ENCODE assay signal across 1 cellular context in genomic region chr20:62302341-62303048, GRCh38.
TF ChIP-seq lines count a peak whose summit lies in the region.

Gene ADRM1, plus strand, starts transcription at chr20:62302997. Its CDS starts 572 bp downstream, at chr20:62303569.

TF ChIP-seq in IMR-90, 13 proteins besides CTCF, POLR2A, EP300 and RAD21 (continued from another document):
- TF ChIP-seq ELK1 (IDR thresholded peaks at IDR 0.05; ENCODE audit: borderline replicate concordance, low read depth, low read length) (no peak), SMC3 (IDR thresholded peaks at IDR 0.05; ENCODE audit: low read depth, low read length) (peak; percentile 51), NFE2L2 (IDR thresholded peaks at IDR 0.05; ENCODE audit: low read depth, low read length) (peak; percentile 92), BHLHE40 (IDR thresholded peaks at IDR 0.05; ENCODE audit: low read depth, low read length) (no peak), MXI1 (IDR thresholded peaks at IDR 0.05; ENCODE audit: borderline replicate concordance, low read depth, low read length) (0 out of 2 replicates have a peak, but pooled peaks have one; percentile 15), FOS (IDR thresholded peaks at IDR 0.05; ENCODE audit: low read depth, low read length) (peak; percentile 40), CHD1 (IDR thresholded peaks at IDR 0.05; ENCODE audit: low read depth, low read length) (no peak; the same call in 1 of the 2 replicates), MAFK (IDR thresholded peaks at IDR 0.05; ENCODE audit: low read depth, low read length) (peak; percentile 82), RFX5 (IDR thresholded peaks at IDR 0.05; ENCODE audit: low read depth, low read length) (no peak)
TF ChIP-seq in IMR-90: peak in this region for 6.
